ENCODE assay signal across 24 cellular contexts in the genomic region with DNA sequence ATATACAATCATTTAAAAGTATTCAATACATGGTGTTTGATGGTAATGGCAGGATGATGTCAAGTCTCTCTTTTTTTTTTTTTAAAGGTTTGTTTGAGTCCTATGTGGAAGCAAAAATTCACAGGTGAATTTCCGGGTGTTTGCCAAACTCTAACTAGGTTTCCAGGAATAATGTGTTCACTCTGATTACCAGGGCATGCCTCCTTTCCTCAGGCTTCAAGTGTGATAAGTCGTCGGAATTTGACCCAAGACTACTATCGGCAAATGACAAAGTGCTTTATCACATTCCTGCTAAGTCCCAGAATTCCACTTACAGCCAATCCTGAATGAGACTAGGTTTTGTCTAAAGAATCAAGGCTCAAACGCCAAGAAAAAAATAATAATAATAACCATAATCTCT. TPM values are rescaled to one million over a fixed set of nuclear protein-coding genes. Genes with fewer than 3 reads are reported as not detected.
A peak's percentile ranks its signal among the peaks of the same experiment; 100 is the strongest.
DNase-seq lines count a peak whose midpoint lies in the region; ATAC-seq, FAIRE-seq and TF ChIP-seq lines count a peak whose summit lies in the region.
"Had no signal": no experiment of that assay in that cellular context is flagged by ENCODE, and none has a peak within 500 bp of the region (broad histone marks: within the 10 kb centered on the region; RNA-seq: fewer than 3 reads in every experiment).

No MANE protein-coding gene starts in this region.

- ATAC-seq in pancreas (peak; percentile 77 to 82 (median 78)), GM21786 (IDR thresholded peaks at IDR 0.05; ENCODE audit: unreplicated experiment) (no peak)
- ATAC-seq: A549; CD8-positive, alpha-beta T cell had no signal

- peaks cover 7% of the 10 kb centered on the region for H3K9me3 Mint-ChIP-seq in Caco-2 (ENCODE audit: unreplicated experiment)
- H3K9me3 Mint-ChIP-seq: CD8-positive, alpha-beta T cell; dendritic cell treated with granulocyte-macrophage colony-stimulating factor and Interleukin-4, amounts not matched to agents 40 ng/mL and 50 ng/mL, for 4 days; nephron progenitor cell had no signal

- H3K27me3 ChIP-seq in Caco-2 (replicated peaks; ENCODE audit: control insufficient read depth, insufficient read depth, low read length) (no peaks in the 10 kb centered on the region), hepatocyte (no peaks in the 10 kb centered on the region), pancreas (no peaks in the 10 kb centered on the region)
- H3K27me3 ChIP-seq: ovary, sigmoid colon, upper lobe of left lung had no signal

- peak; percentile 9 for FAIRE-seq in pancreas (lab: Jason Lieb, UNC)
- FAIRE-seq: A549 had no signal

- no peaks in the 10 kb centered on the region for H4K20me1 ChIP-seq in hepatocyte (ENCODE audit: insufficient read depth, poor library complexity, severe bottlenecking)

- peaks cover 41% of the 10 kb centered on the region for H3K36me3 Mint-ChIP-seq in Caco-2 (ENCODE audit: insufficient read depth, unreplicated experiment)

- no peaks in the 10 kb centered on the region for H3K27me3 Mint-ChIP-seq in Caco-2 (ENCODE audit: insufficient read depth, unreplicated experiment)
- H3K27me3 Mint-ChIP-seq: dendritic cell treated with granulocyte-macrophage colony-stimulating factor and Interleukin-4, amounts not matched to agents 40 ng/mL and 50 ng/mL, for 4 days had no signal

- CTCF ChIA-PET in Caco-2 (lab: Charles Lee) = interaction anchor here (0.7 to 1.5 kb wide), 4 partner anchors 10 to 699 kb away, joined by 3 to 10 read pairs (median 4); no protein-coding TSS in a partner anchor

- H3K79me2 ChIP-seq in hepatocyte = peaks cover 2% of the 10 kb centered on the region

- H3K36me3 ChIP-seq in Caco-2 (ENCODE audit: control insufficient read depth, insufficient read depth, low read length) (no peaks in the 10 kb centered on the region; the same call in 1 of the 2 replicates), hepatocyte (replicated peaks; ENCODE audit: insufficient read depth, low read depth) (no peaks in the 10 kb centered on the region), pancreas (peaks cover 0 to 4% (median 0%) of the 10 kb centered on the region in 3 donors)
- H3K36me3 ChIP-seq: ovary had no signal

- peak overlapping the region; percentile 52 for H3K4me2 ChIP-seq in hepatocyte
- H3K4me2 ChIP-seq: A549 had no signal

- H2AFZ ChIP-seq in hepatocyte = no peak overlapping the region

- peaks cover 64% of the 10 kb centered on the region for H3K4me1 Mint-ChIP-seq in Caco-2 (ENCODE audit: low read depth, unreplicated experiment)

- intact Hi-C loops in Caco-2 (cut with micrococcal nuclease; ENCODE audit: unreplicated experiment) = loop anchor here (1.0 to 10.0 kb wide), 7 partner anchors 16 to 350 kb away; no protein-coding TSS in a partner anchor
- intact Hi-C loops in pancreas (cut with DNase I) = loop anchor here in 1 of 3 donors (5.0 kb wide), 1 partner anchor 33 kb away; no protein-coding TSS in a partner anchor

- DNase-seq in Caco-2 = peak; percentile 62 to 72
- DNase-seq in hepatocyte (ENCODE audit: low spot score) = peak; percentile 59
- peak in 3 of 6 donors; percentile 48 to 66 (median 64) for DNase-seq in pancreas
- no peak for DNase-seq in epidermal melanocyte (ENCODE audit: insufficient read length, low spot score)
- DNase-seq in T-helper 1 cell = no peak
- DNase-seq: activated CD4-positive, alpha-beta T cell treated with anti-CD3 and anti-CD28 coated beads, Interleukin-2, amount 50 U/mL, for 48 hours; activated CD8-positive, alpha-beta memory T cell treated with anti-CD3 and anti-CD28 coated beads, Interleukin-2, amount 50 U/mL, for 4 hours; activated naive CD4-positive, alpha-beta T cell treated with anti-CD3 and anti-CD28 coated beads, Interleukin-2, amount 50 U/mL, for 16 hours; caudate nucleus; CD8-positive, alpha-beta T cell; glutamatergic neuron; NCI-H1048; NCI-H187; NCI-H524 treated with DMSO at 0.1 percent for 48 hours; nephron progenitor cell; ovary; SIG-M5; sigmoid colon; SW 1271; upper lobe of left lung had no signal

- POLR2A ChIA-PET in Caco-2 (lab: Charles Lee) = interaction anchor here (0.7 kb wide), 1 partner anchor 350 kb away, joined by 6 read pairs; no protein-coding TSS in a partner anchor

- H3K27ac ChIP-seq in hepatocyte (peak overlapping the region; percentile 76), pancreas (peak overlapping the region; percentile 41 to 79 (median 59))
- H3K27ac ChIP-seq: A549, ovary, sigmoid colon, upper lobe of left lung had no signal

- H3K9me2 ChIP-seq in hepatocyte (replicated peaks; ENCODE audit: insufficient read depth) = no peaks in the 10 kb centered on the region

- H3K27ac Mint-ChIP-seq in Caco-2 (ENCODE audit: unreplicated experiment) = peak overlapping the region; percentile 68
- H3K27ac Mint-ChIP-seq: CD8-positive, alpha-beta T cell; dendritic cell treated with granulocyte-macrophage colony-stimulating factor and Interleukin-4, amounts not matched to agents 40 ng/mL and 50 ng/mL, for 4 days had no signal

- H3K4me3 Mint-ChIP-seq in Caco-2 (ENCODE audit: unreplicated experiment) = peak overlapping the region; percentile 70
- H3K4me3 Mint-ChIP-seq: CD8-positive, alpha-beta T cell; dendritic cell treated with granulocyte-macrophage colony-stimulating factor and Interleukin-4, amounts not matched to agents 40 ng/mL and 50 ng/mL, for 4 days; nephron progenitor cell had no signal

- WGBS in hepatocyte (ENCODE audit: low lambda C conversion rate, missing lambda C conversion rate) = 36% methylated on average over 5 of the region's 5 CpGs
- 8% methylated on average over 5 of the region's 5 CpGs for WGBS in pancreas, 2 donors

- peaks cover 70% of the 10 kb centered on the region for H3K4me1 ChIP-seq in Caco-2
- H3K4me1 ChIP-seq in hepatocyte (ENCODE audit: insufficient read depth) = peaks cover 38% of the 10 kb centered on the region
- H3K4me1 ChIP-seq in pancreas = peaks cover 52 to 62% (median 59%) of the 10 kb centered on the region in 3 donors

- H3K4me3 ChIP-seq in Caco-2 (ENCODE audit: low read depth, low read length) (no peak overlapping the region), hepatocyte (no peak overlapping the region), pancreas (no peak overlapping the region)
- H3K4me3 ChIP-seq: A549, ovary, sigmoid colon, upper lobe of left lung had no signal

- TF ChIP-seq CTCF in Caco-2 (IDR thresholded peaks at IDR 0.05; ENCODE audit: insufficient read depth in 1 of 2, low read depth in 1 of 2, low read length in 1 of 2, severe bottlenecking in 1 of 2, unreplicated experiment in 1 of 2) = no peak
- no peak for TF ChIP-seq CTCF in hepatocyte (IDR thresholded peaks at IDR 0.05; ENCODE audit: poor library complexity)
- no peak for TF ChIP-seq CTCF in pancreas (IDR thresholded peaks at IDR 0.05)

- H3K9me3 ChIP-seq in Caco-2 (no peaks in the 10 kb centered on the region), hepatocyte (ENCODE audit: low read depth) (no peaks in the 10 kb centered on the region), pancreas (no peaks in the 10 kb centered on the region)
- H3K9me3 ChIP-seq: A549, ovary, sigmoid colon, upper lobe of left lung had no signal

- no TSS peak for BruUV-seq in Caco-2 (replicated peaks; lab: Mats Ljungman, UMichigan)

RNA-seq across cellular contexts. Expression of gene OARD1, which starts 7.3 kb away (rescaled TPM):
- total RNA-seq in Caco-2 (2022) (35.5 and 38.0 TPM in 2 replicates), hepatocyte (28.0 and 31.2 TPM in 2 replicates), pancreas (10 to 100 TPM; 16.0 to 26.9 (median 20.6) TPM)
- polyA plus RNA-seq in hepatocyte (37.7 and 46.4 TPM in 2 replicates), pancreas (10 to 100 TPM; 21.1 to 30.9 TPM)

RNA-seq across cellular contexts. Expression of gene NFYA, which starts 7.9 kb away (rescaled TPM):
- 25.7 and 27.7 TPM in 2 replicates for total RNA-seq in Caco-2 (2022)
- total RNA-seq in hepatocyte = 25.2 TPM in 2 replicates
- polyA plus RNA-seq in hepatocyte = 16.8 and 18.7 TPM in 2 replicates
- total RNA-seq in pancreas = 10 to 100 TPM in 2 of 6 donors, 1 to 10 TPM in 4; 5.9 to 14.1 (median 7.8) TPM
- polyA plus RNA-seq in pancreas = 10 to 100 TPM in 1 of 2 donors, 1 to 10 TPM in 1; 5.4 to 10.6 TPM

RNA-seq across cellular contexts. Expression of gene APOBEC2, which starts 11.8 kb away (rescaled TPM):
- 2.5 and 4.8 TPM in 2 replicates for total RNA-seq in Caco-2 (2022)
- 2.9 and 3.1 TPM in 2 replicates for total RNA-seq in hepatocyte
- 2.8 and 4.3 TPM in 2 replicates for polyA plus RNA-seq in hepatocyte
- 10 to 100 TPM in 1 of 6 donors, 1 to 10 TPM in 5; 2.7 to 13.2 (median 8.6) TPM for total RNA-seq in pancreas
- polyA plus RNA-seq in pancreas = 10 to 100 TPM in 1 of 2 donors, 1 to 10 TPM in 1; 6.6 to 29.6 TPM
- total RNA-seq: CD8-positive, alpha-beta T cell; G401; ovary; upper lobe of left lung had no signal
- polyA plus RNA-seq: A549 had no signal

RNA-seq across cellular contexts. Expression of gene TSPO2, which starts 22.6 kb away (rescaled TPM):
- 0.49 and 0.61 TPM in 2 replicates for total RNA-seq in Caco-2 (2022)
- total RNA-seq in hepatocyte = 0.27 TPM in 1 of 2 replicates, not detected in the other
- polyA plus RNA-seq in hepatocyte = 0.36 and 2.7 TPM in 2 replicates
- total RNA-seq in pancreas = under 1 TPM in 1 of 6 donors, not detected in 5; 0.28 TPM
- polyA plus RNA-seq in pancreas = under 1 TPM; 0.12 to 0.42 TPM
- total RNA-seq: CD8-positive, alpha-beta T cell; G401; ovary; sigmoid colon; upper lobe of left lung had no signal
- polyA plus RNA-seq: A549, ovary had no signal

RNA-seq across cellular contexts. Expression of gene UNC5CL, which starts 25.8 kb away (rescaled TPM):
- total RNA-seq in Caco-2 (2022) = 4.5 and 5.5 TPM in 2 replicates
- 38.1 and 42.9 TPM in 2 replicates for total RNA-seq in hepatocyte
- polyA plus RNA-seq in hepatocyte = 37.1 and 41.3 TPM in 2 replicates
- 10 to 100 TPM in 5 of 6 donors, 1 to 10 TPM in 1; 7.2 to 37.6 (median 12.0) TPM for total RNA-seq in pancreas
- 10 to 100 TPM; 37.0 to 40.6 TPM for polyA plus RNA-seq in pancreas

Comparison
In these comparisons a context has a peak if more than half of its experiments do, and no peak if none do; other contexts are left out.
1. DNase-seq: peak in Caco-2 (2 of 2) and hepatocyte (single experiment); none in epidermal melanocyte (single experiment) and T-helper 1 cell (0 of 5).